Comparison of ENCODE assay signal across 11 cellular contexts in genomic region chr2:97950329-97951154, GRCh38.
A peak's percentile ranks its signal among the peaks of the same experiment; 100 is the strongest.
DNase-seq lines count a peak whose midpoint lies in the region; ATAC-seq and TF ChIP-seq lines count a peak whose summit lies in the region.
"Had no signal": no experiment of that assay in that cellular context is flagged by ENCODE, and none has a peak within 500 bp of the region (broad histone marks: within the 10 kb centered on the region; RNA-seq: fewer than 3 reads in every experiment).

No MANE protein-coding gene starts in this region.

- DNase-seq in HCEC 1CT, result peak; percentile 85
- peak; percentile 68 for DNase-seq in astrocyte of the cerebellum (ENCODE audit: low read depth)
- peak; percentile 84 for DNase-seq in kidney tubule cell (ENCODE audit: low spot score)
- no peak for DNase-seq in DMS 273 (lab: John Stamatoyannopoulos, UW; ENCODE audit: unreplicated experiment)
- DNase-seq in hypothalamus (lab: John Stamatoyannopoulos, UW), result no peak
- DNase-seq in stimulated activated CD4-positive, alpha-beta T cell treated with anti-CD3 and anti-CD28 coated beads, Interleukin-12 subunit alpha, Interleukin-12 subunit beta, amount 100 ng/mL, for 4 hours, result no peak
- DNase-seq: esophagus squamous epithelium, NCI-H1048 had no signal

- peak overlapping the region; percentile 47 for H3K27ac ChIP-seq in ACC112 (ENCODE audit: low read depth, low read length)
- H3K27ac ChIP-seq: C4-2B, esophagus squamous epithelium had no signal

- no peaks in the 10 kb centered on the region for H3K27me3 ChIP-seq in ACC112 (ENCODE audit: insufficient read depth, low read length)
- H3K27me3 ChIP-seq: esophagus squamous epithelium had no signal

- ATAC-seq in HG02870 (IDR thresholded peaks at IDR 0.05; ENCODE audit: unreplicated experiment), result no peak

- H2AFZ ChIP-seq in ACC112 (ENCODE audit: low read length, unreplicated experiment), result no peak overlapping the region

- in situ Hi-C loops in astrocyte of the cerebellum (cut with HindIII; ENCODE audit: low sequenced_read_pairs), result no loop called here

- H3K4me3 ChIP-seq in ACC112 (ENCODE audit: low read depth, low read length), result peak overlapping the region; percentile 35; the same call in 1 of the 2 replicates
- no peak overlapping the region for H3K4me3 ChIP-seq in astrocyte of the cerebellum (ENCODE audit: low read depth, low read length)
- H3K4me3 ChIP-seq: esophagus squamous epithelium had no signal

- H3K36me3 ChIP-seq in ACC112 (ENCODE audit: insufficient read depth, low read length), result no peaks in the 10 kb centered on the region
- H3K36me3 ChIP-seq: esophagus squamous epithelium had no signal

- peaks cover 16% of the 10 kb centered on the region for H3K4me1 ChIP-seq in ACC112 (ENCODE audit: control insufficient read depth, insufficient read depth, low read length, unreplicated experiment)

- TF ChIP-seq CTCF in astrocyte of the cerebellum (IDR thresholded peaks at IDR 0.05; ENCODE audit: low read depth, low read length, missing control alignments), result no peak

- H3K79me2 ChIP-seq in ACC112 (ENCODE audit: control insufficient read depth, insufficient read depth, low read length, unreplicated experiment), result peaks cover 66% of the 10 kb centered on the region

Comparison
In these comparisons a context has a peak if more than half of its experiments do, and no peak if none do; other contexts are left out.
1. DNase-seq: peak in HCEC 1CT (single experiment), astrocyte of the cerebellum (single experiment) and kidney tubule cell (single experiment); none in DMS 273 (single experiment), hypothalamus (0 of 51) and stimulated activated CD4-positive, alpha-beta T cell treated with anti-CD3 and anti-CD28 coated beads, Interleukin-12 subunit alpha, Interleukin-12 subunit beta, amount 100 ng/mL, for 4 hours (single experiment).